In genomic region chr16:21301895-21302291, GRCh38 we compare ENCODE assay signal across 1 cellular context.
TF ChIP-seq lines count a peak whose summit lies in the region.

No MANE protein-coding gene starts in this region.

TF ChIP-seq in HepG2, 621 proteins besides CTCF, POLR2A, EP300 and RAD21 (continued from another document and continues in another):
- TF ChIP-seq POLR2G (IDR thresholded peaks at IDR 0.05; ENCODE audit: low read depth, low read length) (no peak), PCBP2 (optimal IDR thresholded peaks at IDR 0.05; ENCODE audit: low read depth, low read length, poor library complexity, severe bottlenecking) (no peak), ZNF776 (CRISPR knock-in tag; IDR thresholded peaks at IDR 0.05) (peak; percentile 47), FOXJ3 (CRISPR knock-in tag; IDR thresholded peaks at IDR 0.05; ENCODE audit: borderline replicate concordance) (no peak), IRF9 (CRISPR knock-in tag; IDR thresholded peaks at IDR 0.05; ENCODE audit: borderline replicate concordance) (no peak), ZNF740 (CRISPR knock-in tag; IDR thresholded peaks at IDR 0.05) (no peak), ZBTB21 (CRISPR knock-in tag; IDR thresholded peaks at IDR 0.05) (no peak), ZNF710 (CRISPR knock-in tag; IDR thresholded peaks at IDR 0.05; ENCODE audit: borderline replicate concordance) (0 out of 2 replicates have a peak, but pooled peaks have one; percentile 2), ZXDC (CRISPR knock-in tag; IDR thresholded peaks at IDR 0.05) (no peak; the same call in 1 of the 2 replicates), GPN1 (CRISPR knock-in tag; IDR thresholded peaks at IDR 0.05; ENCODE audit: borderline replicate concordance) (no peak), CBX5 (CRISPR knock-in tag; IDR thresholded peaks at IDR 0.05; ENCODE audit: borderline replicate concordance) (no peak), KAT7 (CRISPR knock-in tag; IDR thresholded peaks at IDR 0.05; ENCODE audit: borderline replicate concordance) (0 out of 2 replicates have a peak, but pooled peaks have one; percentile 16), SOX5 (CRISPR knock-in tag; IDR thresholded peaks at IDR 0.05; ENCODE audit: borderline replicate concordance) (no peak), ZGPAT (CRISPR knock-in tag; IDR thresholded peaks at IDR 0.05) (peak; percentile 2; the same call in 1 of the 2 replicates), PPARG (CRISPR knock-in tag; conservative IDR thresholded peaks at IDR 0.05) (no peak; the same call in 1 of the 2 replicates), ZNF563 (CRISPR knock-in tag; IDR thresholded peaks at IDR 0.05) (no peak; the same call in 1 of the 2 replicates), RCOR2 (CRISPR knock-in tag; IDR thresholded peaks at IDR 0.05) (peak; percentile 17; the same call in 1 of the 2 replicates), ZNF646 (CRISPR knock-in tag; IDR thresholded peaks at IDR 0.05) (peak; percentile 90), ATM (IDR thresholded peaks at IDR 0.05; ENCODE audit: borderline replicate concordance) (no peak), JUN (CRISPR knock-in tag; IDR thresholded peaks at IDR 0.05) (0 out of 2 replicates have a peak, but pooled peaks have one; percentile 6), ZNF761 (CRISPR knock-in tag; conservative IDR thresholded peaks at IDR 0.05) (no peak), SRSF9 (IDR thresholded peaks at IDR 0.05; ENCODE audit: borderline replicate concordance, insufficient read depth, low read depth, low read length, poor library complexity, severe bottlenecking) (no peak), ZNF24 (IDR thresholded peaks at IDR 0.05) (no peak), ZNF263 (CRISPR knock-in tag; IDR thresholded peaks at IDR 0.05) (no peak; the same call in 1 of the 2 replicates), ZNF317 (CRISPR knock-in tag; IDR thresholded peaks at IDR 0.05) (no peak), GFI1 (CRISPR knock-in tag; IDR thresholded peaks at IDR 0.05; ENCODE audit: borderline replicate concordance) (0 out of 2 replicates have a peak, but pooled peaks have one; percentile 86), ZNF383 (CRISPR knock-in tag; IDR thresholded peaks at IDR 0.05; ENCODE audit: borderline replicate concordance) (no peak), MYC (CRISPR knock-in tag; IDR thresholded peaks at IDR 0.05; ENCODE audit: borderline replicate concordance) (no peak), ZNF468 (CRISPR knock-in tag; IDR thresholded peaks at IDR 0.05) (no peak), MTF1 (CRISPR knock-in tag; IDR thresholded peaks at IDR 0.05) (no peak), NFKB2 (CRISPR knock-in tag; IDR thresholded peaks at IDR 0.05; ENCODE audit: borderline replicate concordance) (0 out of 2 replicates have a peak, but pooled peaks have one; percentile 20), SOX13 (IDR thresholded peaks at IDR 0.05) (no peak), SOX13 (CRISPR knock-in tag; conservative IDR thresholded peaks at IDR 0.05 in 1 of 2, IDR thresholded peaks at IDR 0.05 in 1 of 2) (no peak), ZBTB38 (CRISPR knock-in tag; IDR thresholded peaks at IDR 0.05) (0 out of 2 replicates have a peak, but pooled peaks have one; percentile 7), ZBTB46 (CRISPR knock-in tag; IDR thresholded peaks at IDR 0.05; ENCODE audit: borderline replicate concordance) (0 out of 2 replicates have a peak, but pooled peaks have one; percentile 2), MED13 (CRISPR knock-in tag; IDR thresholded peaks at IDR 0.05) (no peak), ZNF800 (CRISPR knock-in tag; IDR thresholded peaks at IDR 0.05) (no peak), FOXO1 (CRISPR knock-in tag; IDR thresholded peaks at IDR 0.05) (0 out of 2 replicates have a peak, but pooled peaks have one; percentile 2), PITX1 (CRISPR knock-in tag; IDR thresholded peaks at IDR 0.05) (peak; percentile 7; the same call in 1 of the 2 replicates), ERF (CRISPR knock-in tag; IDR thresholded peaks at IDR 0.05) (no peak), ZNF7 (CRISPR knock-in tag; IDR thresholded peaks at IDR 0.05) (no peak), AGO2 (optimal IDR thresholded peaks at IDR 0.05; ENCODE audit: low read depth, low read length) (peak; percentile 4), ZNF720 (CRISPR knock-in tag; IDR thresholded peaks at IDR 0.05) (no peak), PHF8 (CRISPR knock-in tag; IDR thresholded peaks at IDR 0.05) (no peak), MLX (CRISPR knock-in tag; IDR thresholded peaks at IDR 0.05) (no peak), ETV5 (CRISPR knock-in tag; IDR thresholded peaks at IDR 0.05; ENCODE audit: borderline replicate concordance) (no peak), ZFP90 (CRISPR knock-in tag; IDR thresholded peaks at IDR 0.05; ENCODE audit: borderline replicate concordance) (peak; percentile 2; the same call in 1 of the 2 replicates), EEA1 (CRISPR knock-in tag; IDR thresholded peaks at IDR 0.05; ENCODE audit: borderline replicate concordance) (0 out of 2 replicates have a peak, but pooled peaks have one; percentile 25)
